In the genomic region with DNA sequence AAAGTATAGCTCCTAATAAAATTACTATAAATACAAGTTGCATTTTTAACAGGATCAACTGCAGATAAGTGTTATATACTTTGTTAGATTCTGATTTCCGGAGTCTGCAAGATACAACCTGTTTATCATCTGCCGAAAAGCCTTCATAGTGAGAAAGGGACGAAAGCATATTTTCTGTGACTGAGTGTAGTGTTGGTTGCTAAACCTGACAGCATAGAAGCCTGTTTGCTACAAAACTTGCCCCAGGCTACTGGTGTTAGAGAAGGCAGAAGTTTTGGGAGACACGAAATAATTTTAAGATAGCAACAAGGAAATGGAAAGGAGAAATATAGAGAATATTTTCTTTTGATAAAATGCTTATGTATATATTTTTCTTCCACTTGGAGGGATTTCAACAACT, we compare ENCODE assay signal across 23 cellular contexts.
A peak's percentile ranks its signal among the peaks of the same experiment; 100 is the strongest.
DNase-seq lines count a peak whose midpoint lies in the region; ATAC-seq, FAIRE-seq and TF ChIP-seq lines count a peak whose summit lies in the region.
"Had no signal": no experiment of that assay in that cellular context is flagged by ENCODE, and none has a peak within 500 bp of the region (broad histone marks: within the 10 kb centered on the region; RNA-seq: fewer than 3 reads in every experiment).

No MANE protein-coding gene starts in this region.

- no peaks in the 10 kb centered on the region for H3K9me3 ChIP-seq in hepatocyte (ENCODE audit: low read depth)
- H3K9me3 ChIP-seq in Peyer's patch, result no peaks in the 10 kb centered on the region
- no peaks in the 10 kb centered on the region for H3K9me3 ChIP-seq in testis
- H3K9me3 ChIP-seq: BLaER1, Caco-2, HAP-1 had no signal

- no peak overlapping the region for H3K4me2 ChIP-seq in hepatocyte
- H3K4me2 ChIP-seq: BLaER1 had no signal

- H3K4me1 ChIP-seq in hepatocyte (ENCODE audit: insufficient read depth), result peaks cover 11% of the 10 kb centered on the region
- H3K4me1 ChIP-seq in Peyer's patch, result no peaks in the 10 kb centered on the region
- no peaks in the 10 kb centered on the region for H3K4me1 ChIP-seq in testis
- H3K4me1 ChIP-seq: BLaER1, Caco-2 had no signal

- H3K27me3 Mint-ChIP-seq in nephron progenitor cell (ENCODE audit: low read depth, poor library complexity) (no peaks in the 10 kb centered on the region), type B pancreatic cell (no peaks in the 10 kb centered on the region)
- H3K27me3 Mint-ChIP-seq: CD4-positive, CD25-positive, alpha-beta regulatory T cell had no signal

- TF ChIP-seq POLR2A in Peyer's patch (IDR thresholded peaks at IDR 0.05), result no peak
- TF ChIP-seq POLR2A in testis (IDR thresholded peaks at IDR 0.05), result no peak

- H3K27ac Mint-ChIP-seq in nephron progenitor cell (peak overlapping the region; percentile 63), type B pancreatic cell (peak overlapping the region; percentile 69)
- H3K27ac Mint-ChIP-seq: B cell; CD4-positive, CD25-positive, alpha-beta regulatory T cell; CD8-positive, alpha-beta T cell; HFFc6 had no signal

- no peaks in the 10 kb centered on the region for H3K79me2 ChIP-seq in hepatocyte

- no peak for TF ChIP-seq CTCF in bronchial epithelial cell (IDR thresholded peaks at IDR 0.05; ENCODE audit: insufficient read depth, low read length, severe bottlenecking)
- no peak for TF ChIP-seq CTCF in hepatocyte (IDR thresholded peaks at IDR 0.05; ENCODE audit: poor library complexity)
- TF ChIP-seq CTCF in nephron progenitor cell (IDR thresholded peaks at IDR 0.05), result no peak
- no peak for TF ChIP-seq CTCF in type B pancreatic cell (conservative IDR thresholded peaks at IDR 0.05)
- no peak for TF ChIP-seq CTCF in Peyer's patch (IDR thresholded peaks at IDR 0.05)
- no peak for TF ChIP-seq CTCF in testis (IDR thresholded peaks at IDR 0.05)

- no peak overlapping the region for H2AFZ ChIP-seq in hepatocyte

- H3K27me3 ChIP-seq in bronchial epithelial cell (ENCODE audit: control insufficient read depth, insufficient read depth, low read length) (no peaks in the 10 kb centered on the region), hepatocyte (no peaks in the 10 kb centered on the region), Peyer's patch (no peaks in the 10 kb centered on the region), testis (no peaks in the 10 kb centered on the region)
- H3K27me3 ChIP-seq: BLaER1 had no signal

- ATAC-seq in HG03460 (IDR thresholded peaks at IDR 0.05; ENCODE audit: unreplicated experiment), result no peak
- ATAC-seq: CD8-positive, alpha-beta T cell had no signal

- 66% methylated on average over 4 of the region's 4 CpGs for WGBS in hepatocyte (ENCODE audit: low lambda C conversion rate, missing lambda C conversion rate)
- 88 to 91% methylated on average over 4 of the region's 4 CpGs for WGBS in testis, 2 donors

- no peaks in the 10 kb centered on the region for H3K36me3 ChIP-seq in bronchial epithelial cell (ENCODE audit: control insufficient read depth, insufficient read depth, low read length)
- H3K36me3 ChIP-seq in hepatocyte (replicated peaks; ENCODE audit: insufficient read depth, low read depth), result no peaks in the 10 kb centered on the region
- H3K36me3 ChIP-seq in Peyer's patch, result no peaks in the 10 kb centered on the region
- H3K36me3 ChIP-seq in testis (ENCODE audit: low read depth, missing control alignments), result no peaks in the 10 kb centered on the region
- H3K36me3 ChIP-seq: HAP-1 had no signal

- H3K9me3 Mint-ChIP-seq in nephron progenitor cell (no peaks in the 10 kb centered on the region), type B pancreatic cell (no peaks in the 10 kb centered on the region)
- H3K9me3 Mint-ChIP-seq: CD4-positive, CD25-positive, alpha-beta regulatory T cell; CD8-positive, alpha-beta T cell; HFFc6 had no signal

- intact Hi-C loops in testis (cut with DNase I; ENCODE audit: low total_unique reads), result no loop called here

- no peaks in the 10 kb centered on the region for H3K9me2 ChIP-seq in hepatocyte (replicated peaks; ENCODE audit: insufficient read depth)

- H3K4me3 Mint-ChIP-seq in nephron progenitor cell, result no peak overlapping the region
- H3K4me3 Mint-ChIP-seq in type B pancreatic cell, result no peak overlapping the region
- H3K4me3 Mint-ChIP-seq: B cell; CD4-positive, CD25-positive, alpha-beta regulatory T cell; CD8-positive, alpha-beta T cell; HFFc6 had no signal

- FAIRE-seq in bronchial epithelial cell (lab: Jason Lieb, UNC), result no peak
- FAIRE-seq: A204.1, G401.6, GM12892, H54 had no signal

- peaks cover 56% of the 10 kb centered on the region for H3K4me1 Mint-ChIP-seq in nephron progenitor cell
- H3K4me1 Mint-ChIP-seq in type B pancreatic cell (ENCODE audit: unreplicated experiment), result peaks cover 39% of the 10 kb centered on the region
- H3K4me1 Mint-ChIP-seq: B cell; CD4-positive, CD25-positive, alpha-beta regulatory T cell had no signal

- DNase-seq in bronchial epithelial cell (ENCODE audit: low read depth) (peak; percentile 55), hepatocyte (ENCODE audit: low spot score) (no peak), nephron progenitor cell (no peak), type B pancreatic cell (ENCODE audit: extremely low spot score, unreplicated experiment) (no peak), Peyer's patch (no peak), testis (no peak)
- DNase-seq: Caco-2; CD4-positive, CD25-positive, alpha-beta regulatory T cell; CD8-positive, alpha-beta T cell; DMS153; DND-41; GOT3; HFFc6 had no signal

- H3K36me3 Mint-ChIP-seq in nephron progenitor cell (ENCODE audit: low read depth), result peaks cover 60% of the 10 kb centered on the region
- peaks cover 8% of the 10 kb centered on the region for H3K36me3 Mint-ChIP-seq in type B pancreatic cell
- H3K36me3 Mint-ChIP-seq: CD4-positive, CD25-positive, alpha-beta regulatory T cell; CD8-positive, alpha-beta T cell had no signal

- H3K4me3 ChIP-seq in bronchial epithelial cell (ENCODE audit: low read depth, low read length) (no peak overlapping the region), hepatocyte (no peak overlapping the region), Peyer's patch (no peak overlapping the region), testis (no peak overlapping the region)
- H3K4me3 ChIP-seq: BLaER1, HAP-1 had no signal

- no peaks in the 10 kb centered on the region for H4K20me1 ChIP-seq in hepatocyte (ENCODE audit: insufficient read depth, poor library complexity, severe bottlenecking)
- H4K20me1 ChIP-seq: BLaER1 had no signal

- H3K27ac ChIP-seq in hepatocyte (peak overlapping the region; percentile 16), Peyer's patch (no peak overlapping the region), testis (no peak overlapping the region)
- H3K27ac ChIP-seq: 22Rv1, BLaER1, C4-2B had no signal
